ENCODE assay signal across 2 cellular contexts in the genomic region with DNA sequence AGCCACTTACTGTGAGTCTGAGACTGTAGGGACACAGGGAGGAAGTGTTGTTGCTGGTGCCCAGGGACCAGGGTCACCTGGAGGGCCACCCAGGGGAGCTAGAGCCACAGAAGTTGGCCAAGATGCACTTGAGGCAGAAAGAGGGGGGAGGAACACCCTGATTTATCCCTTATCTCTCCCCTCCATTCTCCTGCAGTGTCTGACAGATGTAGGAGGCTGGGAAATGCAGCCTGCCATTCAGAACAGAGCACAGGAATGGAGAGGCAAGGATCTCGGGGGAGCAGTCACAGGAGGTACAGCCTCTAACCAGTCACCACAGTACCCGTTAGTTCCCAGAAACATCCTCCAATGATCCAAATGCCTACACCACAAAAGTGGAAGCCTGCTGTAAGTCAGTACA.
TF ChIP-seq lines count a peak whose summit lies in the region.

No MANE protein-coding gene starts in this region.

TF ChIP-seq in GM23338, 12 proteins besides CTCF, POLR2A, EP300 and RAD21 (continued from another document):
- TF ChIP-seq REST (IDR thresholded peaks at IDR 0.05; ENCODE audit: unreplicated experiment) (no peak), EZH2 (IDR thresholded peaks at IDR 0.05; ENCODE audit: low read depth, unreplicated experiment) (no peak), EZH2phosphoT487 (IDR thresholded peaks at IDR 0.05; ENCODE audit: unreplicated experiment) (no peak), STAT1 (IDR thresholded peaks at IDR 0.05; ENCODE audit: unreplicated experiment) (no peak), CREB1 (CRISPR knock-in tag; IDR thresholded peaks at IDR 0.05; ENCODE audit: low read depth) (no peak), ZNF114 (CRISPR knock-in tag; IDR thresholded peaks at IDR 0.05) (no peak)
- TF ChIP-seq, protein P1, sequence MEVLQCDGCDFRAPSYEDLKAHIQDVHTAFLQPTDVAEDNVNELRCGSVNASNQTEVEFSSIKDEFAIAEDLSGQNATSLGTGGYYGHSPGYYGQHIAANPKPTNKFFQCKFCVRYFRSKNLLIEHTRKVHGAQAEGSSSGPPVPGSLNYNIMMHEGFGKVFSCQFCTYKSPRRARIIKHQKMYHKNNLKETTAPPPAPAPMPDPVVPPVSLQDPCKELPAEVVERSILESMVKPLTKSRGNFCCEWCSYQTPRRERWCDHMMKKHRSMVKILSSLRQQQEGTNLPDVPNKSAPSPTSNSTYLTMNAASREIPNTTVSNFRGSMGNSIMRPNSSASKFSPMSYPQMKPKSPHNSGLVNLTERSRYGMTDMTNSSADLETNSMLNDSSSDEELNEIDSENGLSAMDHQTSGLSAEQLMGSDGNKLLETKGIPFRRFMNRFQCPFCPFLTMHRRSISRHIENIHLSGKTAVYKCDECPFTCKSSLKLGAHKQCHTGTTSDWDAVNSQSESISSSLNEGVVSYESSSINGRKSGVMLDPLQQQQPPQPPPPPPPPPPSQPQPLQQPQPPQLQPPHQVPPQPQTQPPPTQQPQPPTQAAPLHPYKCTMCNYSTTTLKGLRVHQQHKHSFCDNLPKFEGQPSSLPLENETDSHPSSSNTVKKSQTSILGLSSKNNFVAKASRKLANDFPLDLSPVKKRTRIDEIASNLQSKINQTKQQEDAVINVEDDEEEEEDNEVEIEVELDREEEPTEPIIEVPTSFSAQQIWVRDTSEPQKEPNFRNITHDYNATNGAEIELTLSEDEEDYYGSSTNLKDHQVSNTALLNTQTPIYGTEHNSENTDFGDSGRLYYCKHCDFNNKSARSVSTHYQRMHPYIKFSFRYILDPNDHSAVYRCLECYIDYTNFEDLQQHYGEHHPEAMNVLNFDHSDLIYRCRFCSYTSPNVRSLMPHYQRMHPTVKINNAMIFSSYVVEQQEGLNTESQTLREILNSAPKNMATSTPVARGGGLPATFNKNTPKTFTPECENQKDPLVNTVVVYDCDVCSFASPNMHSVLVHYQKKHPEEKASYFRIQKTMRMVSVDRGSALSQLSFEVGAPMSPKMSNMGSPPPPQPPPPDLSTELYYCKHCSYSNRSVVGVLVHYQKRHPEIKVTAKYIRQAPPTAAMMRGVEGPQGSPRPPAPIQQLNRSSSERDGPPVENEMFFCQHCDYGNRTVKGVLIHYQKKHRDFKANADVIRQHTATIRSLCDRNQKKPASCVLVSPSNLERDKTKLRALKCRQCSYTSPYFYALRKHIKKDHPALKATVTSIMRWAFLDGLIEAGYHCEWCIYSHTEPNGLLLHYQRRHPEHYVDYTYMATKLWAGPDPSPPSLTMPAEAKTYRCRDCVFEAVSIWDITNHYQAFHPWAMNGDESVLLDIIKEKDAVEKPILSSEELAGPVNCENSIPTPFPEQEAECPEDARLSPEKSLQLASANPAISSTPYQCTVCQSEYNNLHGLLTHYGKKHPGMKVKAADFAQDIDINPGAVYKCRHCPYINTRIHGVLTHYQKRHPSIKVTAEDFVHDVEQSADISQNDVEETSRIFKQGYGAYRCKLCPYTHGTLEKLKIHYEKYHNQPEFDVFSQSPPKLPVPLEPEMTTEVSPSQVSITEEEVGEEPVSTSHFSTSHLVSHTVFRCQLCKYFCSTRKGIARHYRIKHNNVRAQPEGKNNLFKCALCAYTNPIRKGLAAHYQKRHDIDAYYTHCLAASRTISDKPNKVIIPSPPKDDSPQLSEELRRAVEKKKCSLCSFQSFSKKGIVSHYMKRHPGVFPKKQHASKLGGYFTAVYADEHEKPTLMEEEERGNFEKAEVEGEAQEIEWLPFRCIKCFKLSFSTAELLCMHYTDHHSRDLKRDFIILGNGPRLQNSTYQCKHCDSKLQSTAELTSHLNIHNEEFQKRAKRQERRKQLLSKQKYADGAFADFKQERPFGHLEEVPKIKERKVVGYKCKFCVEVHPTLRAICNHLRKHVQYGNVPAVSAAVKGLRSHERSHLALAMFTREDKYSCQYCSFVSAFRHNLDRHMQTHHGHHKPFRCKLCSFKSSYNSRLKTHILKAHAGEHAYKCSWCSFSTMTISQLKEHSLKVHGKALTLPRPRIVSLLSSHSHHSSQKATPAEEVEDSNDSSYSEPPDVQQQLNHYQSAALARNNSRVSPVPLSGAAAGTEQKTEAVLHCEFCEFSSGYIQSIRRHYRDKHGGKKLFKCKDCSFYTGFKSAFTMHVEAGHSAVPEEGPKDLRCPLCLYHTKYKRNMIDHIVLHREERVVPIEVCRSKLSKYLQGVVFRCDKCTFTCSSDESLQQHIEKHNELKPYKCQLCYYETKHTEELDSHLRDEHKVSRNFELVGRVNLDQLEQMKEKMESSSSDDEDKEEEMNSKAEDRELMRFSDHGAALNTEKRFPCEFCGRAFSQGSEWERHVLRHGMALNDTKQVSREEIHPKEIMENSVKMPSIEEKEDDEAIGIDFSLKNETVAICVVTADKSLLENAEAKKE (CRISPR knock-in tag; IDR thresholded peaks at IDR 0.05): no peak
- TF ChIP-seq, protein P2, sequence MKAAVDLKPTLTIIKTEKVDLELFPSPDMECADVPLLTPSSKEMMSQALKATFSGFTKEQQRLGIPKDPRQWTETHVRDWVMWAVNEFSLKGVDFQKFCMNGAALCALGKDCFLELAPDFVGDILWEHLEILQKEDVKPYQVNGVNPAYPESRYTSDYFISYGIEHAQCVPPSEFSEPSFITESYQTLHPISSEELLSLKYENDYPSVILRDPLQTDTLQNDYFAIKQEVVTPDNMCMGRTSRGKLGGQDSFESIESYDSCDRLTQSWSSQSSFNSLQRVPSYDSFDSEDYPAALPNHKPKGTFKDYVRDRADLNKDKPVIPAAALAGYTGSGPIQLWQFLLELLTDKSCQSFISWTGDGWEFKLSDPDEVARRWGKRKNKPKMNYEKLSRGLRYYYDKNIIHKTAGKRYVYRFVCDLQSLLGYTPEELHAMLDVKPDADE (IDR thresholded peaks at IDR 0.05): no peak

TF ChIP-seq in K562, 482 proteins besides CTCF, POLR2A, EP300 and RAD21 (continued from another document and continues in another):
- TF ChIP-seq MGA (IDR thresholded peaks at IDR 0.05) (no peak), ZNF311 (CRISPR knock-in tag; IDR thresholded peaks at IDR 0.05) (no peak), ZFP1 (CRISPR knock-in tag; IDR thresholded peaks at IDR 0.05) (no peak), CBX3 (IDR thresholded peaks at IDR 0.05; ENCODE audit: borderline replicate concordance in 1 of 2, low read length in 2 of 2) (no peak), ZNF174 (CRISPR knock-in tag; IDR thresholded peaks at IDR 0.05) (no peak), ZNF197 (CRISPR knock-in tag; IDR thresholded peaks at IDR 0.05; ENCODE audit: low read depth) (no peak), RCOR1 (IDR thresholded peaks at IDR 0.05; ENCODE audit: borderline replicate concordance in 1 of 2, low read depth in 2 of 2, low read length in 2 of 2) (peak in 1 of 2 experiments; percentile 52; a peak in 1 of 4 replicates), KDM1A (IDR thresholded peaks at IDR 0.05) (peak; percentile 27 to 46; a peak in 1 of 4 replicates), THRAP3 (IDR thresholded peaks at IDR 0.05; ENCODE audit: borderline replicate concordance) (no peak), TFAM (CRISPR knock-in tag; conservative IDR thresholded peaks at IDR 0.05) (no peak), ZNF445 (CRISPR knock-in tag; IDR thresholded peaks at IDR 0.05; ENCODE audit: low read depth) (no peak), GATA2 (CRISPR knock-in tag; IDR thresholded peaks at IDR 0.05) (no peak), ZNF146 (CRISPR knock-in tag; IDR thresholded peaks at IDR 0.05; ENCODE audit: unreplicated experiment) (no peak), ZNF561 (CRISPR knock-in tag; conservative IDR thresholded peaks at IDR 0.05) (no peak)
- TF ChIP-seq, protein P3, sequence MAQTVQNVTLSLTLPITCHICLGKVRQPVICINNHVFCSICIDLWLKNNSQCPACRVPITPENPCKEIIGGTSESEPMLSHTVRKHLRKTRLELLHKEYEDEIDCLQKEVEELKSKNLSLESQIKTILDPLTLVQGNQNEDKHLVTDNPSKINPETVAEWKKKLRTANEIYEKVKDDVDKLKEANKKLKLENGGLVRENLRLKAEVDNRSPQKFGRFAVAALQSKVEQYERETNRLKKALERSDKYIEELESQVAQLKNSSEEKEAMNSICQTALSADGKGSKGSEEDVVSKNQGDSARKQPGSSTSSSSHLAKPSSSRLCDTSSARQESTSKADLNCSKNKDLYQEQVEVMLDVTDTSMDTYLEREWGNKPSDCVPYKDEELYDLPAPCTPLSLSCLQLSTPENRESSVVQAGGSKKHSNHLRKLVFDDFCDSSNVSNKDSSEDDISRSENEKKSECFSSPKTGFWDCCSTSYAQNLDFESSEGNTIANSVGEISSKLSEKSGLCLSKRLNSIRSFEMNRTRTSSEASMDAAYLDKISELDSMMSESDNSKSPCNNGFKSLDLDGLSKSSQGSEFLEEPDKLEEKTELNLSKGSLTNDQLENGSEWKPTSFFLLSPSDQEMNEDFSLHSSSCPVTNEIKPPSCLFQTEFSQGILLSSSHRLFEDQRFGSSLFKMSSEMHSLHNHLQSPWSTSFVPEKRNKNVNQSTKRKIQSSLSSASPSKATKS (CRISPR knock-in tag; IDR thresholded peaks at IDR 0.05): no peak
